8 cellular contexts compared by ENCODE assay signal in genomic region chr11:19903620-19904069, GRCh38.
DNase-seq lines count a peak whose midpoint lies in the region; ATAC-seq and TF ChIP-seq lines count a peak whose summit lies in the region.

No MANE protein-coding gene starts in this region.

- no peak overlapping the region for H3K9ac ChIP-seq in SK-N-MC (ENCODE audit: insufficient read length)

- peak; percentile 65 for ATAC-seq in GM18502 (IDR thresholded peaks at IDR 0.05; ENCODE audit: poor library complexity, unreplicated experiment)
- no peak for ATAC-seq in GM21619 (IDR thresholded peaks at IDR 0.05; ENCODE audit: unreplicated experiment)

- peak; percentile 80 for TF ChIP-seq CTCF in astrocyte of the spinal cord (IDR thresholded peaks at IDR 0.05; ENCODE audit: low read depth, low read length)

- no peaks in the 10 kb centered on the region for H3K9me3 ChIP-seq in SK-N-MC (ENCODE audit: low read depth, low read length)

- no peak overlapping the region for H3K27ac ChIP-seq in SK-N-MC

- H3K36me3 ChIP-seq in SK-N-MC (ENCODE audit: insufficient read depth, low read length) = no peaks in the 10 kb centered on the region

- peak; percentile 79 for DNase-seq in AG08395 (ENCODE audit: low spot score)
- DNase-seq in MV-4-11 (lab: John Stamatoyannopoulos, UW) = peak; percentile 36
- DNase-seq in SK-N-MC (ENCODE audit: low read depth, low spot score) = peak; percentile 26
- peak; percentile 81 for DNase-seq in astrocyte of the spinal cord (ENCODE audit: low read depth, low spot score)
- peak; percentile 72 for DNase-seq in iPS-NIHi11 (ENCODE audit: low spot score)
- peak; percentile 8 to 57 (median 45) for DNase-seq in stimulated activated CD4-positive, alpha-beta T cell treated with anti-CD3 and anti-CD28 coated beads, Interleukin-12 subunit alpha, Interleukin-12 subunit beta, amount 100 ng/mL, for 48 hours (ENCODE audit: low read depth in 2 of 3, low spot score in 1 of 3)

- H3K4me3 ChIP-seq in SK-N-MC = no peak overlapping the region
- no peak overlapping the region for H3K4me3 ChIP-seq in astrocyte of the spinal cord (ENCODE audit: low read depth, low read length)

- in situ Hi-C loops in astrocyte of the spinal cord (cut with HindIII; ENCODE audit: low sequenced_read_pairs) = no loop called here

Comparison
In these comparisons a context has a peak if more than half of its experiments do, and no peak if none do; other contexts are left out.
1. DNase-seq: peak in every context shown above with its lines; median percentile 81 in astrocyte of the spinal cord; 79 in AG08395; 72 in iPS-NIHi11; 45 in stimulated activated CD4-positive, alpha-beta T cell treated with anti-CD3 and anti-CD28 coated beads, Interleukin-12 subunit alpha, Interleukin-12 subunit beta, amount 100 ng/mL, for 48 hours; 36 in MV-4-11; 26 in SK-N-MC.